Comparison of ENCODE assay signal across 1 cellular context in the genomic region with DNA sequence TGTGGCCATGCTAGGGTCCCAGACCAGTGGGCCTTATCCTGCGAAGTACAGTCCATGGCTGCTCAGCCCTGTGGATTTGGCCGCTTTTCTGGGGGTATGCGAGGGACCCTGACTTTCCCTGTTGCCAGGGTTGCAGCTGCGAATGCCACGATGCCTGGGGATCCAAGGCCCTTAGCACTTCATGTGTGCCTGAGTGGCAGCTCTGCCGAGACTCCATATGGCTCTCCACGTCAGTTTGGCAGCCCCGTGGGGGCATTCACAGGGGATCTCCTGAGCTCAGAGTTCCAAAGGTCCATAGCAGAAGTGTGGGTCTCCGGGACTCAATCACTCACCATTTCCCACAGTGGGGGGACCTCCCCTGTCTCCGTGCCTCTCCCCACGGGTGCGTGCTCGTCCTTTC.
TF ChIP-seq lines count a peak whose summit lies in the region.

No MANE protein-coding gene starts in this region.

TF ChIP-seq in HepG2, 621 proteins besides CTCF, POLR2A, EP300 and RAD21 (continued from another document):
- TF ChIP-seq, protein P1, sequence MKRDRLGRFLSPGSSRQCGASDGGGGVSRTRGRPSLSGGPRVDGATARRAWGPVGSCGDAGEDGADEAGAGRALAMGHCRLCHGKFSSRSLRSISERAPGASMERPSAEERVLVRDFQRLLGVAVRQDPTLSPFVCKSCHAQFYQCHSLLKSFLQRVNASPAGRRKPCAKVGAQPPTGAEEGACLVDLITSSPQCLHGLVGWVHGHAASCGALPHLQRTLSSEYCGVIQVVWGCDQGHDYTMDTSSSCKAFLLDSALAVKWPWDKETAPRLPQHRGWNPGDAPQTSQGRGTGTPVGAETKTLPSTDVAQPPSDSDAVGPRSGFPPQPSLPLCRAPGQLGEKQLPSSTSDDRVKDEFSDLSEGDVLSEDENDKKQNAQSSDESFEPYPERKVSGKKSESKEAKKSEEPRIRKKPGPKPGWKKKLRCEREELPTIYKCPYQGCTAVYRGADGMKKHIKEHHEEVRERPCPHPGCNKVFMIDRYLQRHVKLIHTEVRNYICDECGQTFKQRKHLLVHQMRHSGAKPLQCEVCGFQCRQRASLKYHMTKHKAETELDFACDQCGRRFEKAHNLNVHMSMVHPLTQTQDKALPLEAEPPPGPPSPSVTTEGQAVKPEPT (CRISPR knock-in tag; IDR thresholded peaks at IDR 0.05; ENCODE audit: low read depth) = no peak
- no peak for TF ChIP-seq RFXANK (CRISPR knock-in tag; IDR thresholded peaks at IDR 0.05)
- no peak for TF ChIP-seq ZNF235 (CRISPR knock-in tag; IDR thresholded peaks at IDR 0.05; ENCODE audit: borderline replicate concordance)
- no peak for TF ChIP-seq REXO4 (CRISPR knock-in tag; IDR thresholded peaks at IDR 0.05; ENCODE audit: borderline replicate concordance)
- TF ChIP-seq MTF2 (CRISPR knock-in tag; IDR thresholded peaks at IDR 0.05; ENCODE audit: borderline replicate concordance) = no peak
- TF ChIP-seq ZC3H13 (CRISPR knock-in tag; IDR thresholded peaks at IDR 0.05) = no peak
- no peak for TF ChIP-seq ZFX (CRISPR knock-in tag; IDR thresholded peaks at IDR 0.05; ENCODE audit: low read depth)
- no peak for TF ChIP-seq ZNF543 (CRISPR knock-in tag; IDR thresholded peaks at IDR 0.05)
- TF ChIP-seq JUN (CRISPR knock-in tag; IDR thresholded peaks at IDR 0.05) = no peak
